ENCODE assay signal across 8 cellular contexts in the genomic region with DNA sequence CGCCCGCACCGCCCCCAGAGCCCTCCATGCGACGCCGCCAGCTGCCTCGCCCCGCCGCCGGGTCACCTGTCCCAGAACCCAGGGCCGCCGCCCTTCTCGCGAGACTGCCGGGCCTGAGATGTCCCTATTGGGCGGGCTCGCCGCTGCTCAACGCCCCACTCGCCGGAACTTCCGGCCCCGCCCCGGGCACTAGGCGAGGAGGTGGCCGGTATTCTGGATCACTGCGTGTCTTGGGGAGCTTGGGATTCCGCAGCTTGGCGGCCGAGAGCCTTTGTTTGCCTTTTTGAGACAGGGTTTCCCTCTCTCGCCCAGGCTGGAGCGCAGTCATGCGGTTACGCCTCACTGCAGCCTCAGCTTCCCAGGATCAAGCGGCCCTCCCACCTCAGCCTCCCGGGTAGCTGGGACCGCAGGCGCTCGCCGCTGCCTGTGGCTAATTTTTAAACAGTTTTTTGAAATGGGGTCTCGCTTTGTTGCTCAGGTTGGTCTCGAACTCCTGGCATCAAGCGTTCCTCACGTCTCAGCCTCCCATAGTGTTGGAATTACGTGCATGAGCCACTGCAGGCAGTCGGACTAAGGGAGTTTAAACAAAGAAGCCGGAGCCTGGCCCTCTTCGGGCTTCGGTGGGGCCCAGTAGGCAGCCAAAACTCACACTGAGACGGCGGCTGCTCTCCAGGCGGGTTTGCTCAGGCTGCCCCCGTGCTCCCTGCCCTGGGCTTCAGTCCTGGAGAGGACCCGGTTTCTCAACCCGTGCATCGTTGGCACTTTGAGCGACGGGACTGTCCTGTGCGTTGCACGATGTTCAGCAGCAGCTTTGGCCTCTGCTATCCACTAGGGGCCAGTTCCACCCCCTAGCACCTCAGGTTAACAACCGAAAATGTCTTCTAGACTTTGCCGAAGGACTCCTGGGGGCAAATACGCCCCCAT. TPM values are rescaled to one million over a fixed set of nuclear protein-coding genes. Genes with fewer than 3 reads are reported as not detected.
A peak's percentile ranks its signal among the peaks of the same experiment; 100 is the strongest.
DNase-seq lines count a peak whose midpoint lies in the region; ATAC-seq and TF ChIP-seq lines count a peak whose summit lies in the region.

Gene SLC15A4 (minus strand): TSS at position 43 of the 924 bp plus-strand sequence. CDS start 15 bp downstream, at position 28.

- H3K4me3 ChIP-seq in adrenal gland: peak within 1 kb of the TSS; percentile 45 to 92 (median 72)
- H3K4me3 ChIP-seq in heart right ventricle: peak within 1 kb of the TSS; percentile 61 to 96 (median 86)

- H3K27ac ChIP-seq in adrenal gland (peak within 1 kb of the TSS in 4 of 5 donors; percentile 51 to 94 (median 72)), heart right ventricle (peak within 1 kb of the TSS; percentile 53 to 95 (median 86))

- H3K36me3 Mint-ChIP-seq in type B pancreatic cell: peaks cover 15% of the 10 kb centered on the region

- ATAC-seq in HG02870 (IDR thresholded peaks at IDR 0.05; ENCODE audit: unreplicated experiment): peak; percentile 73
- peak; percentile 96 to 99 (median 98) for ATAC-seq in heart right ventricle

- TF ChIP-seq CTCF in GM13977 (IDR thresholded peaks at IDR 0.05; ENCODE audit: extremely low read depth, insufficient read depth, missing control alignments): peak; percentile 30
- TF ChIP-seq CTCF in adrenal gland (IDR thresholded peaks at IDR 0.05): no peak
- TF ChIP-seq CTCF in heart right ventricle (IDR thresholded peaks at IDR 0.05): no peak
- peak; percentile 50 for TF ChIP-seq CTCF in type B pancreatic cell (conservative IDR thresholded peaks at IDR 0.05)

- DNase-seq in GM13977 (ENCODE audit: low spot score) (peak; percentile 96), NCI-H146 (lab: John Stamatoyannopoulos, UW) (peak; percentile 97), T-helper 1 cell (peak; percentile 76 to 94 (median 80)), adrenal gland (peak; percentile 96 to 98 (median 98)), heart right ventricle (peak; percentile 96 to 97), posterior cingulate gyrus (peak; percentile 93 to 100 (median 97)), type B pancreatic cell (ENCODE audit: extremely low spot score, unreplicated experiment) (peak; percentile 98)

- H3K4me1 ChIP-seq in adrenal gland (replicated peaks in 1 of 2) (peaks cover 13 to 34% of the 10 kb centered on the region in 2 donors), heart right ventricle (peaks cover 3 to 52% (median 45%) of the 10 kb centered on the region in 9 donors)

- H3K4me1 Mint-ChIP-seq in type B pancreatic cell (ENCODE audit: unreplicated experiment): peaks cover 36% of the 10 kb centered on the region

- H3K27me3 Mint-ChIP-seq in type B pancreatic cell: no peaks in the 10 kb centered on the region

- no peaks in the 10 kb centered on the region for H3K36me3 ChIP-seq in adrenal gland (replicated peaks in 1 of 2)
- H3K36me3 ChIP-seq in heart right ventricle: peaks cover 0 to 5% (median 0%) of the 10 kb centered on the region in 9 donors

- no peaks in the 10 kb centered on the region for H3K9me3 Mint-ChIP-seq in type B pancreatic cell

- peak within 1 kb of the TSS; percentile 91 for H3K4me3 Mint-ChIP-seq in type B pancreatic cell

- TF ChIP-seq POLR2A in adrenal gland (IDR thresholded peaks at IDR 0.05): peak; percentile 82 to 86

- H3K27ac Mint-ChIP-seq in type B pancreatic cell: peak within 1 kb of the TSS; percentile 91

- in situ Hi-C loops in GM13977 (cut with MboI; ENCODE audit: low pct_unique_long_range_greater_than_20kb, low sequenced_read_pairs, unreplicated experiment): no loop called here

- intact Hi-C loops in adrenal gland (cut with DNase I): no loop called here
- intact Hi-C loops in heart right ventricle (cut with DNase I): no loop called here
- intact Hi-C loops in posterior cingulate gyrus (cut with DNase I): no loop called here

- H3K9me3 ChIP-seq in adrenal gland (replicated peaks in 1 of 3) (no peaks in the 10 kb centered on the region), heart right ventricle (peaks cover 0 to 9% (median 0%) of the 10 kb centered on the region in 11 donors)

- WGBS in adrenal gland, 4 donors: 3 to 15% (median 10%) methylated on average over 15 to 63 of the region's 63 CpGs
- WGBS in heart right ventricle, 2 donors: 4 to 7% methylated on average over 59 to 62 of the region's 63 CpGs

- H3K27me3 ChIP-seq in adrenal gland (no peaks in the 10 kb centered on the region), heart right ventricle (no peaks in the 10 kb centered on the region)

RNA-seq across cellular contexts. Expression of gene SLC15A4, which starts in this region (rescaled TPM):
- 10 to 100 TPM; 14.8 to 31.5 (median 17.7) TPM for total RNA-seq in adrenal gland
- polyA plus RNA-seq in adrenal gland: 10 to 100 TPM in 1 of 3 donors, 1 to 10 TPM in 2; 7.1 to 13.0 (median 8.8) TPM
- total RNA-seq in heart right ventricle: 10 to 100 TPM; 14.5 to 23.7 (median 15.5) TPM
- 10 to 100 TPM; 14.3 to 15.6 TPM for polyA plus RNA-seq in heart right ventricle
- 24.6 and 28.8 TPM in 2 replicates for total RNA-seq in type B pancreatic cell (ENCODE audit: low replicate concordance)

Comparison
In these comparisons a context has a peak if more than half of its experiments do, and no peak if none do; other contexts are left out.
1. Peak in every context shown above with its lines: DNase-seq, ATAC-seq, H3K4me3 ChIP-seq and H3K27ac ChIP-seq.
2. CTCF ChIP-seq: peak in GM13977 (single experiment) and type B pancreatic cell (single experiment); none in adrenal gland (0 of 6) and heart right ventricle (0 of 9).